20 cellular contexts compared by ENCODE assay signal in genomic region chr17:74332017-74332650, GRCh38. TPM values are rescaled to one million over a fixed set of nuclear protein-coding genes. Genes with fewer than 3 reads are reported as not detected.
DNase-seq lines count a peak whose midpoint lies in the region; ATAC-seq and TF ChIP-seq lines count a peak whose summit lies in the region.
"Had no signal": no experiment of that assay in that cellular context is flagged by ENCODE, and none has a peak within 500 bp of the region (broad histone marks: within the 10 kb centered on the region; RNA-seq: fewer than 3 reads in every experiment).

No MANE protein-coding gene starts in this region.

- in situ Hi-C loops in transverse colon (cut with MboI; ENCODE audit: low pct_ligation_motif_present in 1 of 4, low pct_unique_long_range_greater_than_20kb in 1 of 4, low sequenced_read_pairs in 3 of 4) = no loop called here

- TF ChIP-seq POLR2A in transverse colon (IDR thresholded peaks at IDR 0.05) = no peak

- peaks cover 0 to 4% (median 0%) of the 10 kb centered on the region in 4 donors for H3K4me1 ChIP-seq in transverse colon

- no peak overlapping the region for H3K4me3 ChIP-seq in transverse colon
- H3K4me3 ChIP-seq: hepatocyte had no signal

- no peak for TF ChIP-seq EP300 in transverse colon (IDR thresholded peaks at IDR 0.05; ENCODE audit: low read depth)

- no peaks in the 10 kb centered on the region for H3K9me3 ChIP-seq in transverse colon

- no peak for ATAC-seq in esophagus mucosa

- TF ChIP-seq CTCF in transverse colon (IDR thresholded peaks at IDR 0.05) = no peak

- WGBS in transverse colon (ENCODE audit: low coverage in 1 of 2), 2 donors = 64% methylated on average over 7 of the region's 7 CpGs; no CpG with 5 or more reads in 1 of the 2 donors

- intact Hi-C loops in transverse colon (cut with DNase I; ENCODE audit: low total_unique reads) = no loop called here

- DNase-seq in NCI-H2196 treated with DMSO at 0.1 percent for 48 hours (lab: John Stamatoyannopoulos, UW; ENCODE audit: unreplicated experiment) (peak; percentile 12), NCI-H2196 (lab: John Stamatoyannopoulos, UW; ENCODE audit: unreplicated experiment) (no peak), NCI-H345 (lab: John Stamatoyannopoulos, UW) (peak; percentile 37), transverse colon (no peak), NOMO-1 treated with DMSO at 0.1 percent for 48 hours (lab: John Stamatoyannopoulos, UW; ENCODE audit: unreplicated experiment) (no peak), nucleus accumbens (lab: John Stamatoyannopoulos, UW) (no peak)
- DNase-seq: activated B cell treated with CpG ODN at 0.5 μM for 24 hours; effector memory CD4-positive, alpha-beta T cell; HFFc6; islet precursor cell; Karpas-422; Right ventricle myocardium superior; stimulated activated CD4-positive, alpha-beta T cell treated with anti-CD3 and anti-CD28 coated beads, Interleukin-12 subunit alpha, Interleukin-12 subunit beta, amount 100 ng/mL, for 4 hours had no signal

- H3K27ac ChIP-seq in cingulate gyrus (ENCODE audit: low read depth, low read length) = peak overlapping the region; percentile 39
- peak overlapping the region; percentile 23 to 61 (median 53) for H3K27ac ChIP-seq in transverse colon
- H3K27ac ChIP-seq: hepatocyte had no signal

- H3K36me3 ChIP-seq in transverse colon = no peaks in the 10 kb centered on the region

- peaks cover 13% of the 10 kb centered on the region for H3K27me3 ChIP-seq in transverse colon

RNA-seq across cellular contexts. Expression of gene KIF19, which starts 6.1 kb away (rescaled TPM):
- total RNA-seq in transverse colon = 1 to 10 TPM; 1.4 to 4.4 (median 1.8) TPM
- 0.16 TPM for total RNA-seq in esophagus mucosa
- total RNA-seq: activated B cell treated with CpG ODN at 0.5 μM for 24 hours, Daoy, HFFc6 had no signal

RNA-seq across cellular contexts. Expression of gene BTBD17, which starts 29.5 kb away (rescaled TPM):
- not detected for total RNA-seq in transverse colon
- total RNA-seq in esophagus mucosa = not detected
- total RNA-seq: activated B cell treated with CpG ODN at 0.5 μM for 24 hours; activated CD8-positive, alpha-beta memory T cell treated with anti-CD3 and anti-CD28 coated beads for 36 hours; Daoy; HFFc6; Right ventricle myocardium superior; ureter had no signal

RNA-seq across cellular contexts. Expression of gene GPR142, which starts 35.2 kb away (rescaled TPM):
- total RNA-seq in transverse colon = under 1 TPM in 1 of 4 donors, not detected in 3; 0.48 TPM
- total RNA-seq in esophagus mucosa = not detected
- total RNA-seq: activated B cell treated with CpG ODN at 0.5 μM for 24 hours; activated CD8-positive, alpha-beta memory T cell treated with anti-CD3 and anti-CD28 coated beads for 36 hours; Daoy; hepatocyte; HFFc6; Right ventricle myocardium superior had no signal

RNA-seq across cellular contexts. Expression of gene DNAI2, which starts 58.1 kb away (rescaled TPM):
- total RNA-seq in transverse colon (not detected), esophagus mucosa (not detected)
- total RNA-seq: activated B cell treated with CpG ODN at 0.5 μM for 24 hours, Daoy, hepatocyte, HFFc6, HT-29, Right ventricle myocardium superior, ureter had no signal

Comparison
In these comparisons a context has a peak if more than half of its experiments do, and no peak if none do; other contexts are left out.
1. DNase-seq: peak in NCI-H2196 treated with DMSO at 0.1 percent for 48 hours (single experiment) and NCI-H345 (single experiment); none in NCI-H2196 (single experiment), transverse colon (single experiment), NOMO-1 treated with DMSO at 0.1 percent for 48 hours (single experiment) and nucleus accumbens (0 of 56).